ENCODE assay signal across 8 cellular contexts in genomic region chr17:79075861-79076406, GRCh38. TPM values are rescaled to one million over a fixed set of nuclear protein-coding genes. Genes with fewer than 3 reads are reported as not detected.
DNase-seq lines count a peak whose midpoint lies in the region; ATAC-seq and TF ChIP-seq lines count a peak whose summit lies in the region.

No MANE protein-coding gene starts in this region.

- no peak overlapping the region for H3K4ac ChIP-seq in mesenchymal stem cell (ENCODE audit: low read depth in 1 of 2, low read length in 2 of 2)

- no peak overlapping the region for H3K4me2 ChIP-seq in mesenchymal stem cell (ENCODE audit: low read length, poor library complexity, severe bottlenecking)

- peak overlapping the region in 3 of 4 donors; percentile 65 to 99 (median 78) for H3K4me3 ChIP-seq in adrenal gland
- H3K4me3 ChIP-seq in mesenchymal stem cell (ENCODE audit: insufficient read depth in 1 of 2, low read depth in 1 of 2, low read length in 2 of 2): peak overlapping the region in 1 of 2 experiments; percentile 81
- H3K4me3 ChIP-seq in upper lobe of right lung: peak overlapping the region; percentile 84

- H2AK5ac ChIP-seq in mesenchymal stem cell (ENCODE audit: low read length, severe bottlenecking): no peak overlapping the region

- H2AFZ ChIP-seq in mesenchymal stem cell (ENCODE audit: low read depth, low read length): no peak overlapping the region

- no peak for TF ChIP-seq POLR2A in adrenal gland (IDR thresholded peaks at IDR 0.05)

- H2BK12ac ChIP-seq in mesenchymal stem cell (ENCODE audit: low read length in 2 of 2): no peak overlapping the region

- peak overlapping the region; percentile 83 for H3K9ac ChIP-seq in mesenchymal stem cell (ENCODE audit: low read length)

- no peaks in the 10 kb centered on the region for H3K9me3 ChIP-seq in adrenal gland (replicated peaks in 1 of 3)
- no peaks in the 10 kb centered on the region for H3K9me3 ChIP-seq in mesenchymal stem cell (ENCODE audit: control insufficient read depth, low read length)
- H3K9me3 ChIP-seq in upper lobe of right lung: no peaks in the 10 kb centered on the region

- H3K27me3 ChIP-seq in adrenal gland (no peaks in the 10 kb centered on the region), mesenchymal stem cell (ENCODE audit: control insufficient read depth in 1 of 2, insufficient read depth in 1 of 2, low read length in 2 of 2) (no peaks in the 10 kb centered on the region), upper lobe of right lung (no peaks in the 10 kb centered on the region)

- no peak overlapping the region for H4K8ac ChIP-seq in mesenchymal stem cell (ENCODE audit: low read length)

- H3K27ac ChIP-seq in adrenal gland (peak overlapping the region in 2 of 5 donors; percentile 90 to 92), mesenchymal stem cell (ENCODE audit: low read length, poor library complexity, severe bottlenecking) (no peak overlapping the region), upper lobe of right lung (peak overlapping the region; percentile 80)

- H3K14ac ChIP-seq in mesenchymal stem cell (ENCODE audit: low read length in 2 of 2): no peak overlapping the region

- H4K91ac ChIP-seq in mesenchymal stem cell (ENCODE audit: low read length): no peak overlapping the region

- no peak overlapping the region for H3K23ac ChIP-seq in mesenchymal stem cell (ENCODE audit: low read length in 2 of 2)

- H2BK120ac ChIP-seq in mesenchymal stem cell (ENCODE audit: low read depth, low read length): no peak overlapping the region

- no peak for TF ChIP-seq CTCF in adrenal gland (IDR thresholded peaks at IDR 0.05)
- no peak for TF ChIP-seq CTCF in upper lobe of right lung (IDR thresholded peaks at IDR 0.05)

- peaks cover 7% of the 10 kb centered on the region for H3K79me1 ChIP-seq in mesenchymal stem cell (replicated peaks; ENCODE audit: low read length, poor library complexity, severe bottlenecking)

- intact Hi-C loops in Right ventricle myocardium superior (cut with DNase I) (loop anchor here (5.0 kb wide), 1 partner anchor 54 kb away; the partner anchor contains the start of gene C1QTNF1), left ventricle myocardium superior (cut with micrococcal nuclease) (no loop called here), adrenal gland (cut with DNase I) (no loop called here), upper lobe of right lung (cut with DNase I) (no loop called here)

- no peak overlapping the region for H2BK15ac ChIP-seq in mesenchymal stem cell (ENCODE audit: low read depth, poor library complexity, severe bottlenecking)

- H3K4me1 ChIP-seq in adrenal gland (replicated peaks in 1 of 2) (peaks cover 9 to 22% of the 10 kb centered on the region in 2 donors), mesenchymal stem cell (ENCODE audit: control insufficient read depth, insufficient read depth, low read depth, low read length) (peaks cover 12% of the 10 kb centered on the region), upper lobe of right lung (peaks cover 7% of the 10 kb centered on the region)

- H3K36me3 ChIP-seq in adrenal gland (replicated peaks in 1 of 2) (peaks cover 0 to 31% of the 10 kb centered on the region in 2 donors), mesenchymal stem cell (ENCODE audit: control insufficient read depth in 1 of 2, insufficient read depth in 2 of 2, low read depth in 1 of 2, low read length in 2 of 2) (peaks cover 22 to 32% of the 10 kb centered on the region in 2 experiments), upper lobe of right lung (peaks cover 31% of the 10 kb centered on the region)

- WGBS in adrenal gland, 4 donors: 67 to 84% (median 77%) methylated on average over 7 to 9 of the region's 9 CpGs
- WGBS in mesenchymal stem cell: 96% methylated on average over 9 of the region's 9 CpGs

- no peak for ATAC-seq in Right ventricle myocardium superior (ENCODE audit: poor library complexity)
- no peak for ATAC-seq in left ventricle myocardium superior
- ATAC-seq in upper lobe of right lung: no peak

- H2BK5ac ChIP-seq in mesenchymal stem cell (ENCODE audit: low read depth, low read length, poor library complexity, severe bottlenecking): no peak overlapping the region

- DNase-seq in Right ventricle myocardium superior: peak; percentile 31
- no peak for DNase-seq in left ventricle myocardium superior
- no peak for DNase-seq in adrenal gland
- DNase-seq in mesenchymal stem cell: no peak
- DNase-seq in upper lobe of right lung: peak; percentile 29
- DNase-seq in effector CD8-positive, alpha-beta T cell (lab: John Stamatoyannopoulos, UW): no peak
- DNase-seq in NCI-H1694 (lab: John Stamatoyannopoulos, UW): no peak
- DNase-seq in MV-4-11 (lab: John Stamatoyannopoulos, UW): no peak

- no peak overlapping the region for H3K18ac ChIP-seq in mesenchymal stem cell (ENCODE audit: low read depth in 1 of 2, low read length in 2 of 2)

RNA-seq across cellular contexts. Expression of gene ENGASE, which starts 1.3 kb away (rescaled TPM):
- 29.1 TPM for total RNA-seq in Right ventricle myocardium superior
- 32.8 TPM for total RNA-seq in left ventricle myocardium superior
- 10 to 100 TPM; 19.0 to 87.5 (median 31.1) TPM for total RNA-seq in adrenal gland
- polyA plus RNA-seq in adrenal gland: 100 to 1,000 TPM in 1 of 3 donors, 10 to 100 TPM in 1, 1 to 10 TPM in 1; 8.6 to 155 (median 40.1) TPM
- 6.9 TPM for polyA plus RNA-seq in mesenchymal stem cell (2013, experiment 1 of 2)
- polyA plus RNA-seq in mesenchymal stem cell (2013, experiment 2 of 2): 5.8 TPM
- 58.2 TPM for total RNA-seq in upper lobe of right lung

RNA-seq across cellular contexts. Expression of gene C1QTNF1, which starts 52.0 kb away (rescaled TPM):
- total RNA-seq in Right ventricle myocardium superior (143 TPM), left ventricle myocardium superior (247 TPM), adrenal gland (100 to 1,000 TPM in 6 of 8 donors, 10 to 100 TPM in 2; 74.6 to 175 (median 137) TPM), upper lobe of right lung (28.3 TPM)
- polyA plus RNA-seq in adrenal gland: 100 to 1,000 TPM in 1 of 3 donors, 10 to 100 TPM in 2; 17.2 to 147 (median 74.4) TPM
- polyA plus RNA-seq in mesenchymal stem cell (2013, experiment 1 of 2): 11.9 TPM
- 13.6 TPM for polyA plus RNA-seq in mesenchymal stem cell (2013, experiment 2 of 2)

Comparison
In these comparisons a context has a peak if more than half of its experiments do, and no peak if none do; other contexts are left out.
1. DNase-seq: peak in Right ventricle myocardium superior (single experiment) and upper lobe of right lung (single experiment); none in left ventricle myocardium superior (single experiment), adrenal gland (0 of 7), mesenchymal stem cell (single experiment), effector CD8-positive, alpha-beta T cell (single experiment), NCI-H1694 (single experiment) and MV-4-11 (single experiment).